In the genomic region with DNA sequence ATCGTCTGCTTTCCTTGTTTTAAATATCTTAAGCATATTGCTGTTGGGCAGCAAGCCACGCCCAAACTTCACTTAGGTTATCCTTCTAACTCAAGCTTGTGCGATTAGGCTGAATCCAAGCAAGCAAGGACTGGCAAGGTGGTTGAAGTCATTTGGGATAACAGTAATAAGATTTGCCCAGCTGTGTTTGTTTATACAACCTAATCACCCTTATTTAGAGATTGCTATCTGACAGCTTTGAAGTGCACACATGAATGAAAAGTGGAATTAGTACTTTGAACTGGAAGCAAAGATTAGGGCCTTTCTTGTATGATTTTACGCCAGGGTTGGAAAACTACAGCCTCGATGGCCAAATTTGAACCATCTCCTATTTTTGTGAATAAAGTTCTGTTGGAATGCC, we compare ENCODE assay signal across 16 cellular contexts.
DNase-seq lines count a peak whose midpoint lies in the region; ATAC-seq and TF ChIP-seq lines count a peak whose summit lies in the region.
"Had no signal": no experiment of that assay in that cellular context is flagged by ENCODE, and none has a peak within 500 bp of the region (broad histone marks: within the 10 kb centered on the region; RNA-seq: fewer than 3 reads in every experiment).

No MANE protein-coding gene starts in this region.

- peaks cover 12% of the 10 kb centered on the region for H3K4me1 ChIP-seq in Caco-2
- H3K4me1 ChIP-seq: BLaER1 had no signal

- peaks cover 9% of the 10 kb centered on the region for H3K4me1 Mint-ChIP-seq in Caco-2 (ENCODE audit: low read depth, unreplicated experiment)
- H3K4me1 Mint-ChIP-seq: CD8-positive, alpha-beta memory T cell had no signal

- POLR2A ChIA-PET in Caco-2 (lab: Charles Lee): no interaction called here

- H3K4me3 Mint-ChIP-seq in Caco-2 (ENCODE audit: unreplicated experiment): no peak overlapping the region
- H3K4me3 Mint-ChIP-seq: CD8-positive, alpha-beta memory T cell; HFFc6 had no signal

- no peak overlapping the region for H3K27ac Mint-ChIP-seq in Caco-2 (ENCODE audit: unreplicated experiment)
- H3K27ac Mint-ChIP-seq: CD8-positive, alpha-beta memory T cell; HFFc6 had no signal

- no peaks in the 10 kb centered on the region for H3K36me3 ChIP-seq in Caco-2 (ENCODE audit: control insufficient read depth, insufficient read depth, low read length)
- H3K36me3 ChIP-seq: BLaER1 had no signal

- no peaks in the 10 kb centered on the region for H3K9me3 ChIP-seq in Caco-2

- H3K4me3 ChIP-seq in Caco-2 (ENCODE audit: low read depth, low read length): no peak overlapping the region
- H3K4me3 ChIP-seq: BLaER1 had no signal

- intact Hi-C loops in Caco-2 (cut with micrococcal nuclease; ENCODE audit: unreplicated experiment): no loop called here
- intact Hi-C loops in left colon (cut with DNase I, micrococcal nuclease): no loop called here

- no TSS peak for BruUV-seq in Caco-2 (replicated peaks; lab: Mats Ljungman, UMichigan)

- H3K36me3 Mint-ChIP-seq in Caco-2 (ENCODE audit: insufficient read depth, unreplicated experiment): no peaks in the 10 kb centered on the region

- ATAC-seq in left colon: peak; percentile 82
- ATAC-seq in HG03139 (IDR thresholded peaks at IDR 0.05; ENCODE audit: unreplicated experiment): no peak

- no peak for TF ChIP-seq CTCF in Caco-2 (IDR thresholded peaks at IDR 0.05; ENCODE audit: insufficient read depth in 1 of 2, low read depth in 1 of 2, low read length in 1 of 2, severe bottlenecking in 1 of 2, unreplicated experiment in 1 of 2)

- H3K9me3 Mint-ChIP-seq in Caco-2 (ENCODE audit: unreplicated experiment): peaks cover 9% of the 10 kb centered on the region
- H3K9me3 Mint-ChIP-seq: HFFc6 had no signal

- no peaks in the 10 kb centered on the region for H3K27me3 Mint-ChIP-seq in Caco-2 (ENCODE audit: insufficient read depth, unreplicated experiment)

- CTCF ChIA-PET in Caco-2 (lab: Charles Lee): no interaction called here

- no peaks in the 10 kb centered on the region for H3K27me3 ChIP-seq in Caco-2 (replicated peaks; ENCODE audit: control insufficient read depth, insufficient read depth, low read length)

- peak; percentile 36 for DNase-seq in NCI-H1105 treated with DMSO at 0.1 percent for 48 hours (lab: John Stamatoyannopoulos, UW)
- DNase-seq in NCI-H1105 (lab: John Stamatoyannopoulos, UW): no peak
- DNase-seq in Caco-2: peak; percentile 25 to 37
- DNase-seq in NCI-H1930 (lab: John Stamatoyannopoulos, UW): peak; percentile 8 to 9
- no peak for DNase-seq in left colon
- no peak for DNase-seq in foreskin melanocyte
- DNase-seq in GM19238 (ENCODE audit: insufficient read length, low spot score): no peak
- DNase-seq: 8988T; AML-193; CD8-positive, alpha-beta memory T cell; DND-41; GDM1; HCEC 1CT; HFFc6 had no signal

Comparison
In these comparisons a context has a peak if more than half of its experiments do, and no peak if none do; other contexts are left out.
1. DNase-seq: peak in NCI-H1105 treated with DMSO at 0.1 percent for 48 hours (single experiment), Caco-2 (2 of 2) and NCI-H1930 (2 of 2); none in NCI-H1105 (single experiment), left colon (0 of 2), foreskin melanocyte (single experiment) and GM19238 (single experiment).